27 cellular contexts compared by ENCODE assay signal in genomic region chr21:34018910-34019309, GRCh38. TPM values are rescaled to one million over a fixed set of nuclear protein-coding genes. Genes with fewer than 3 reads are reported as not detected.
DNase-seq lines count a peak whose midpoint lies in the region; ATAC-seq lines count a peak whose summit lies in the region.
"Had no signal": no experiment of that assay in that cellular context is flagged by ENCODE, and none has a peak within 500 bp of the region (broad histone marks: within the 10 kb centered on the region; RNA-seq: fewer than 3 reads in every experiment).

No MANE protein-coding gene starts in this region.

- no peak overlapping the region for H3K4me3 Mint-ChIP-seq in T-helper 1 cell treated with Interleukin-12 subunit alpha and Interleukin-12 subunit beta and Interleukin-4 antibody, amounts not matched to agents 30 μg/mL and 1 μg/mL, for 36 hours
- peak overlapping the region; percentile 12 to 89 (median 80) for H3K4me3 Mint-ChIP-seq in IgD-negative memory B cell
- H3K4me3 Mint-ChIP-seq in dendritic cell treated with granulocyte-macrophage colony-stimulating factor and Interleukin-4, amounts not matched to agents 40 ng/mL and 50 ng/mL, for 4 days, result no peak overlapping the region
- H3K4me3 Mint-ChIP-seq: activated CD8-positive, alpha-beta T cell treated with anti-CD3 and anti-CD28 coated beads for 36 hours had no signal

- H3K9me3 Mint-ChIP-seq in T-helper 1 cell treated with Interleukin-12 subunit alpha and Interleukin-12 subunit beta and Interleukin-4 antibody, amounts not matched to agents 30 μg/mL and 1 μg/mL, for 36 hours, result peaks cover 29% of the 10 kb centered on the region
- peaks cover 2 to 10% (median 7%) of the 10 kb centered on the region in 3 donors for H3K9me3 Mint-ChIP-seq in IgD-negative memory B cell
- H3K9me3 Mint-ChIP-seq in dendritic cell treated with granulocyte-macrophage colony-stimulating factor and Interleukin-4, amounts not matched to agents 40 ng/mL and 50 ng/mL, for 4 days, result peaks cover 30% of the 10 kb centered on the region

- ATAC-seq in GM18861 (IDR thresholded peaks at IDR 0.05; ENCODE audit: unreplicated experiment), result no peak
- ATAC-seq in HG03135 (IDR thresholded peaks at IDR 0.05; ENCODE audit: unreplicated experiment), result no peak
- ATAC-seq: activated CD8-positive, alpha-beta T cell treated with anti-CD3 and anti-CD28 coated beads for 36 hours; gastroesophageal sphincter; naive thymus-derived CD4-positive, alpha-beta T cell; SK-N-SH treated with all-trans-retinoic acid at 6 μM for 48 hours had no signal

- no peaks in the 10 kb centered on the region for H3K27me3 Mint-ChIP-seq in T-helper 1 cell treated with Interleukin-12 subunit alpha and Interleukin-12 subunit beta and Interleukin-4 antibody, amounts not matched to agents 30 μg/mL and 1 μg/mL, for 36 hours (ENCODE audit: low read depth)
- H3K27me3 Mint-ChIP-seq in IgD-negative memory B cell, result no peaks in the 10 kb centered on the region
- H3K27me3 Mint-ChIP-seq in dendritic cell treated with granulocyte-macrophage colony-stimulating factor and Interleukin-4, amounts not matched to agents 40 ng/mL and 50 ng/mL, for 4 days, result no peaks in the 10 kb centered on the region
- H3K27me3 Mint-ChIP-seq: activated CD8-positive, alpha-beta T cell treated with anti-CD3 and anti-CD28 coated beads for 36 hours; naive thymus-derived CD4-positive, alpha-beta T cell had no signal

- DNase-seq in T-helper 1 cell (no peak), activated gamma-delta T cell (lab: John Stamatoyannopoulos, UW) (no peak), D341Med (ENCODE audit: low spot score) (no peak)
- DNase-seq: activated CD4-positive, CD25-positive, alpha-beta regulatory T cell; activated CD8-positive, alpha-beta T cell treated with anti-CD3 and anti-CD28 coated beads for 36 hours; activated naive CD4-positive, alpha-beta T cell treated with anti-CD3 and anti-CD28 coated beads, Interleukin-2, amount 50 U/mL, for 16 hours; activated T-cell treated with anti-CD3 and anti-CD28 coated beads, Interleukin-2, amount 50 U/mL, for 1 hour; BE2C; effector CD4-positive, alpha-beta T cell; esophagus squamous epithelium; GF-D8; mesenchymal stem cell; MG63; naive thymus-derived CD4-positive, alpha-beta T cell; NCI-H1694; NCI-H345; NK-92 treated with Interleukin-12 subunit alpha and Interleukin-12 subunit beta, amount 100 ng/mL, for 24 hours; sigmoid colon; T1000; uterus had no signal

- H3K27ac Mint-ChIP-seq in T-helper 1 cell treated with Interleukin-12 subunit alpha and Interleukin-12 subunit beta and Interleukin-4 antibody, amounts not matched to agents 30 μg/mL and 1 μg/mL, for 36 hours, result peak overlapping the region; percentile 64
- H3K27ac Mint-ChIP-seq in IgD-negative memory B cell, result peak overlapping the region; percentile 3 to 93 (median 80)
- peak overlapping the region; percentile 74 for H3K27ac Mint-ChIP-seq in dendritic cell treated with granulocyte-macrophage colony-stimulating factor and Interleukin-4, amounts not matched to agents 40 ng/mL and 50 ng/mL, for 4 days
- H3K27ac Mint-ChIP-seq: activated CD8-positive, alpha-beta T cell treated with anti-CD3 and anti-CD28 coated beads for 36 hours had no signal

- peaks cover 19% of the 10 kb centered on the region for H3K36me3 Mint-ChIP-seq in T-helper 1 cell treated with Interleukin-12 subunit alpha and Interleukin-12 subunit beta and Interleukin-4 antibody, amounts not matched to agents 30 μg/mL and 1 μg/mL, for 36 hours (ENCODE audit: low read depth)
- H3K36me3 Mint-ChIP-seq in IgD-negative memory B cell, result peaks cover 10% of the 10 kb centered on the region
- H3K36me3 Mint-ChIP-seq in dendritic cell treated with granulocyte-macrophage colony-stimulating factor and Interleukin-4, amounts not matched to agents 40 ng/mL and 50 ng/mL, for 4 days (ENCODE audit: low read depth), result peaks cover 31% of the 10 kb centered on the region

- intact Hi-C loops in dendritic cell treated with granulocyte-macrophage colony-stimulating factor and Interleukin-4, amounts not matched to agents 40 ng/mL and 50 ng/mL, for 4 days (cut with micrococcal nuclease), result loop anchor here (5.0 kb wide), 1 partner anchor 77 kb away; no protein-coding TSS in a partner anchor

- H3K4me1 Mint-ChIP-seq in T-helper 1 cell treated with Interleukin-12 subunit alpha and Interleukin-12 subunit beta and Interleukin-4 antibody, amounts not matched to agents 30 μg/mL and 1 μg/mL, for 36 hours (ENCODE audit: low read depth), result peaks cover 41% of the 10 kb centered on the region
- H3K4me1 Mint-ChIP-seq in IgD-negative memory B cell, result peaks cover 23 to 37% (median 33%) of the 10 kb centered on the region in 3 donors
- peaks cover 38% of the 10 kb centered on the region for H3K4me1 Mint-ChIP-seq in dendritic cell treated with granulocyte-macrophage colony-stimulating factor and Interleukin-4, amounts not matched to agents 40 ng/mL and 50 ng/mL, for 4 days (ENCODE audit: low read depth)

RNA-seq across cellular contexts. Expression of gene MRPS6, which starts 54.5 kb away (rescaled TPM):
- 162 TPM for polyA plus RNA-seq in IgD-negative memory B cell

RNA-seq across cellular contexts. Expression of gene SLC5A3, which starts 54.5 kb away (rescaled TPM):
- 0.93 TPM for polyA plus RNA-seq in IgD-negative memory B cell

Comparison
In these comparisons a context has a peak if more than half of its experiments do, and no peak if none do; other contexts are left out.
1. H3K4me3 Mint-ChIP-seq: peak in IgD-negative memory B cell (4 of 4); none in T-helper 1 cell treated with Interleukin-12 subunit alpha and Interleukin-12 subunit beta and Interleukin-4 antibody, amounts not matched to agents 30 μg/mL and 1 μg/mL, for 36 hours (single experiment) and dendritic cell treated with granulocyte-macrophage colony-stimulating factor and Interleukin-4, amounts not matched to agents 40 ng/mL and 50 ng/mL, for 4 days (single experiment).
2. Peak in every context shown above with its lines, with median percentiles within 50 percentile points of each other: H3K27ac Mint-ChIP-seq.